Comparison of ENCODE assay signal across 9 cellular contexts in genomic region chr17:18187226-18187625, GRCh38. TPM values are rescaled to one million over a fixed set of nuclear protein-coding genes. Genes with fewer than 3 reads are reported as not detected.
A peak's percentile ranks its signal among the peaks of the same experiment; 100 is the strongest.
DNase-seq lines count a peak whose midpoint lies in the region; ATAC-seq and TF ChIP-seq lines count a peak whose summit lies in the region.
"Had no signal": no experiment of that assay in that cellular context is flagged by ENCODE, and none has a peak within 500 bp of the region (broad histone marks: within the 10 kb centered on the region; RNA-seq: fewer than 3 reads in every experiment).

No MANE protein-coding gene starts in this region.

- H3K36me3 ChIP-seq in SJCRH30: peaks cover 57% of the 10 kb centered on the region

- no peak for ATAC-seq in activated CD8-positive, alpha-beta T cell treated with anti-CD3 and anti-CD28 coated beads for 36 hours
- ATAC-seq in right cardiac atrium: no peak
- ATAC-seq in stimulated activated effector memory CD8-positive, alpha-beta T cell treated with anti-CD3 and anti-CD28 coated beads, Interleukin-12 subunit alpha, Interleukin-12 subunit beta, amount 100 ng/mL, for 72 hours: no peak
- ATAC-seq in HG03342 (IDR thresholded peaks at IDR 0.05; ENCODE audit: unreplicated experiment): no peak
- no peak for ATAC-seq in GM19397 (IDR thresholded peaks at IDR 0.05; ENCODE audit: unreplicated experiment)

- H3K27me3 ChIP-seq in right cardiac atrium (ENCODE audit: control insufficient read depth, insufficient read depth) (no peaks in the 10 kb centered on the region), SJCRH30 (no peaks in the 10 kb centered on the region)

- peaks cover 55% of the 10 kb centered on the region for H3K4me1 Mint-ChIP-seq in activated CD8-positive, alpha-beta T cell treated with anti-CD3 and anti-CD28 coated beads for 36 hours (ENCODE audit: low read depth)
- peaks cover 64% of the 10 kb centered on the region for H3K4me1 Mint-ChIP-seq in stimulated activated effector memory CD8-positive, alpha-beta T cell treated with anti-CD3 and anti-CD28 coated beads, Interleukin-12 subunit alpha, Interleukin-12 subunit beta, amount 100 ng/mL, for 72 hours

- H3K36me3 Mint-ChIP-seq in activated CD8-positive, alpha-beta T cell treated with anti-CD3 and anti-CD28 coated beads for 36 hours (ENCODE audit: low read depth): peaks cover 65% of the 10 kb centered on the region
- peaks cover 100% of the 10 kb centered on the region for H3K36me3 Mint-ChIP-seq in stimulated activated effector memory CD8-positive, alpha-beta T cell treated with anti-CD3 and anti-CD28 coated beads, Interleukin-12 subunit alpha, Interleukin-12 subunit beta, amount 100 ng/mL, for 72 hours

- H3K4me1 ChIP-seq in right cardiac atrium (ENCODE audit: control insufficient read depth, insufficient read depth, low read length) (peaks cover 36% of the 10 kb centered on the region), SJCRH30 (peaks cover 17% of the 10 kb centered on the region)

- no peaks in the 10 kb centered on the region for H3K9me3 Mint-ChIP-seq in activated CD8-positive, alpha-beta T cell treated with anti-CD3 and anti-CD28 coated beads for 36 hours
- H3K9me3 Mint-ChIP-seq in stimulated activated effector memory CD8-positive, alpha-beta T cell treated with anti-CD3 and anti-CD28 coated beads, Interleukin-12 subunit alpha, Interleukin-12 subunit beta, amount 100 ng/mL, for 72 hours: no peaks in the 10 kb centered on the region

- H3K4me3 Mint-ChIP-seq in activated CD8-positive, alpha-beta T cell treated with anti-CD3 and anti-CD28 coated beads for 36 hours: peak overlapping the region; percentile 96
- peak overlapping the region; percentile 76 for H3K4me3 Mint-ChIP-seq in stimulated activated effector memory CD8-positive, alpha-beta T cell treated with anti-CD3 and anti-CD28 coated beads, Interleukin-12 subunit alpha, Interleukin-12 subunit beta, amount 100 ng/mL, for 72 hours

- H3K4me3 ChIP-seq in HFF-Myc (replicated peaks; ENCODE audit: low read depth, low read length) (peak overlapping the region; percentile 94), right cardiac atrium (ENCODE audit: low read length) (peak overlapping the region; percentile 76), SJCRH30 (no peak overlapping the region)

- no peak for DNase-seq in HFF-Myc (ENCODE audit: extremely low read depth, low read depth)
- DNase-seq in activated CD8-positive, alpha-beta T cell treated with anti-CD3 and anti-CD28 coated beads for 36 hours: no peak
- no peak for DNase-seq in right cardiac atrium
- DNase-seq in stimulated activated effector memory CD8-positive, alpha-beta T cell treated with anti-CD3 and anti-CD28 coated beads, Interleukin-12 subunit alpha, Interleukin-12 subunit beta, amount 100 ng/mL, for 72 hours (ENCODE audit: low spot score in 2 of 2): no peak
- DNase-seq in SJCRH30: no peak
- DNase-seq in mucosa of gallbladder (ENCODE audit: low spot score): no peak
- DNase-seq: stimulated activated CD4-positive, alpha-beta T cell treated with anti-CD3 and anti-CD28 coated beads, Interleukin-2, amount 100 ng/mL, for 24 hours had no signal

- 10% methylated on average over 2 of the region's 2 CpGs for WGBS in right cardiac atrium

- POLR2A ChIA-PET in activated CD8-positive, alpha-beta T cell treated with anti-CD3 and anti-CD28 coated beads for 36 hours (lab: Charles Lee): interaction anchor here (0.7 kb wide), 1 partner anchor 57 kb away, joined by 3 read pairs; no protein-coding TSS in a partner anchor

- TF ChIP-seq CTCF in HFF-Myc (IDR thresholded peaks at IDR 0.05; ENCODE audit: low read depth, low read length, missing control alignments): no peak
- no peak for TF ChIP-seq CTCF in activated CD8-positive, alpha-beta T cell treated with anti-CD3 and anti-CD28 coated beads for 36 hours (IDR thresholded peaks at IDR 0.05)

- no peaks in the 10 kb centered on the region for H3K27me3 Mint-ChIP-seq in activated CD8-positive, alpha-beta T cell treated with anti-CD3 and anti-CD28 coated beads for 36 hours

- intact Hi-C loops in activated CD8-positive, alpha-beta T cell treated with anti-CD3 and anti-CD28 coated beads for 36 hours (cut with micrococcal nuclease): loop anchor here (2.0 kb wide), 1 partner anchor 46 kb away; no protein-coding TSS in a partner anchor
- intact Hi-C loops in right cardiac atrium (cut with DNase I): loop anchor here in 1 of 4 donors (5.0 kb wide), 1 partner anchor 45 kb away; no protein-coding TSS in a partner anchor

- H3K9me3 ChIP-seq in right cardiac atrium (ENCODE audit: control insufficient read depth, low read length) (no peaks in the 10 kb centered on the region), SJCRH30 (replicated peaks) (no peaks in the 10 kb centered on the region)

- H3K27ac ChIP-seq in right cardiac atrium (ENCODE audit: low read length) (peak overlapping the region; percentile 49), SJCRH30 (no peak overlapping the region)

- CTCF ChIA-PET in activated CD8-positive, alpha-beta T cell treated with anti-CD3 and anti-CD28 coated beads for 36 hours (lab: Charles Lee): no interaction called here

- peak overlapping the region; percentile 91 for H3K27ac Mint-ChIP-seq in activated CD8-positive, alpha-beta T cell treated with anti-CD3 and anti-CD28 coated beads for 36 hours
- H3K27ac Mint-ChIP-seq in stimulated activated effector memory CD8-positive, alpha-beta T cell treated with anti-CD3 and anti-CD28 coated beads, Interleukin-12 subunit alpha, Interleukin-12 subunit beta, amount 100 ng/mL, for 72 hours: peak overlapping the region; percentile 98

RNA-seq across cellular contexts. Expression of gene ALKBH5, which starts 3.6 kb away (rescaled TPM):
- total RNA-seq in activated CD8-positive, alpha-beta T cell treated with anti-CD3 and anti-CD28 coated beads for 36 hours: 100 to 1,000 TPM; 213 to 217 TPM
- total RNA-seq in right cardiac atrium: 100 to 1,000 TPM; 180 to 195 (median 185) TPM
- 112 TPM for polyA plus RNA-seq in right cardiac atrium
- 297 and 308 TPM in 2 replicates for total RNA-seq in SJCRH30 (2014; rRNA removed; shearing (Covaris generic))
- 123 TPM for total RNA-seq in mucosa of gallbladder

RNA-seq across cellular contexts. Expression of gene LLGL1, which starts 38.2 kb away (rescaled TPM):
- total RNA-seq in activated CD8-positive, alpha-beta T cell treated with anti-CD3 and anti-CD28 coated beads for 36 hours: 10 to 100 TPM; 15.1 to 17.6 TPM
- 10 to 100 TPM; 11.2 to 13.9 (median 12.6) TPM for total RNA-seq in right cardiac atrium
- 8.6 TPM for polyA plus RNA-seq in right cardiac atrium
- total RNA-seq in SJCRH30 (2014; rRNA removed; shearing (Covaris generic)): 75.0 and 78.3 TPM in 2 replicates
- 19.6 TPM for total RNA-seq in mucosa of gallbladder
